27 cellular contexts compared by ENCODE assay signal in genomic region chr6:142794424-142794823, GRCh38.
"Had no signal": no experiment of that assay in that cellular context is flagged by ENCODE, and none has a peak within 500 bp of the region (broad histone marks: within the 10 kb centered on the region; RNA-seq: fewer than 3 reads in every experiment).

No MANE protein-coding gene starts in this region.

- ATAC-seq: activated T-cell treated with anti-CD3 and anti-CD28 coated beads, Interleukin-2, amount 50 U/mL, for 4 hours; Right ventricle myocardium inferior had no signal

- H3K27me3 Mint-ChIP-seq: activated CD4-positive, alpha-beta T cell treated with anti-CD3 and anti-CD28 coated beads, Interleukin-2, amount 10 ng/mL, durations not matched to agents 24 days and 14 days; activated naive CD4-positive, alpha-beta T cell treated with anti-CD3 and anti-CD28 coated beads, Interleukin-2, amount 10 ng/mL, durations not matched to agents 7 days and 5 days; brain had no signal

- H3K9me3 Mint-ChIP-seq: activated naive CD4-positive, alpha-beta T cell treated with anti-CD3 and anti-CD28 coated beads, Interleukin-2, amount 10 ng/mL, durations not matched to agents 7 days and 5 days; activated T-cell treated with anti-CD3 and anti-CD28 coated beads, Interleukin-2, amount 50 U/mL, for 4 hours; activated T-helper 1 cell treated with anti-CD3 and anti-CD28 coated beads, Interleukin-12 subunit alpha, Interleukin-12 subunit beta, Interleukin-2, Interleukin-4 antibody, amounts not matched to agents 30 ng/mL and 10 ng/mL and 1 ng/mL, durations not matched to agents 14 hours and 24 hours and 36 hours; brain had no signal

- H3K4me3 Mint-ChIP-seq: activated CD4-positive, alpha-beta T cell treated with anti-CD3 and anti-CD28 coated beads, Interleukin-2, amount 10 ng/mL, durations not matched to agents 24 days and 14 days; activated naive CD4-positive, alpha-beta T cell treated with anti-CD3 and anti-CD28 coated beads, Interleukin-2, amount 10 ng/mL, durations not matched to agents 7 days and 5 days; activated T-cell treated with anti-CD3 and anti-CD28 coated beads, Interleukin-2, amount 50 U/mL, for 4 hours; activated T-helper 1 cell treated with anti-CD3 and anti-CD28 coated beads, Interleukin-12 subunit alpha, Interleukin-12 subunit beta, Interleukin-2, Interleukin-4 antibody, amounts not matched to agents 30 ng/mL and 10 ng/mL and 1 ng/mL, durations not matched to agents 14 hours and 24 hours and 36 hours had no signal

- H3K27ac Mint-ChIP-seq: activated CD4-positive, alpha-beta T cell treated with anti-CD3 and anti-CD28 coated beads, Interleukin-2, amount 10 ng/mL, durations not matched to agents 24 days and 14 days; activated naive CD4-positive, alpha-beta T cell treated with anti-CD3 and anti-CD28 coated beads, Interleukin-2, amount 10 ng/mL, durations not matched to agents 7 days and 5 days; activated T-helper 1 cell treated with anti-CD3 and anti-CD28 coated beads, Interleukin-12 subunit alpha, Interleukin-12 subunit beta, Interleukin-2, Interleukin-4 antibody, amounts not matched to agents 30 ng/mL and 10 ng/mL and 1 ng/mL, durations not matched to agents 14 hours and 24 hours and 36 hours had no signal

- DNase-seq: activated CD4-positive, alpha-beta T cell treated with anti-CD3 and anti-CD28 coated beads, Interleukin-2, amount 10 ng/mL, durations not matched to agents 24 days and 14 days; activated CD4-positive, alpha-beta T cell treated with anti-CD3 and anti-CD28 coated beads, Interleukin-2, amount 50 U/mL, for 4 hours; activated CD8-positive, alpha-beta memory T cell treated with anti-CD3 and anti-CD28 coated beads, Interleukin-2, amount 50 U/mL, for 4 hours; activated naive CD4-positive, alpha-beta T cell treated with anti-CD3 and anti-CD28 coated beads, Interleukin-2, amount 10 ng/mL, durations not matched to agents 7 days and 5 days; activated T-cell treated with anti-CD3 and anti-CD28 coated beads for 4 hours; activated T-cell treated with anti-CD3 and anti-CD28 coated beads, Interleukin-2, amount 50 U/mL, for 4 hours; anterior cingulate cortex; caudate nucleus; cerebellar nuclear complex; NCI-H1092 treated with DMSO at 0.1 percent for 48 hours; NCI-H1417; NCI-H146; NCI-H187; NCI-H2029 treated with DMSO at 0.1 percent for 48 hours; NCI-H2107; NCI-H2171; NCI-H510A; NCI-H526; NCI-H748 treated with DMSO at 0.1 percent for 48 hours; NK-92 treated with Interleukin-12 subunit alpha and Interleukin-12 subunit beta, amount 100 ng/mL, for 24 hours; PC-9; SIG-M5; T-helper 2 cell; T-helper 9 cell had no signal
